In the genomic region with DNA sequence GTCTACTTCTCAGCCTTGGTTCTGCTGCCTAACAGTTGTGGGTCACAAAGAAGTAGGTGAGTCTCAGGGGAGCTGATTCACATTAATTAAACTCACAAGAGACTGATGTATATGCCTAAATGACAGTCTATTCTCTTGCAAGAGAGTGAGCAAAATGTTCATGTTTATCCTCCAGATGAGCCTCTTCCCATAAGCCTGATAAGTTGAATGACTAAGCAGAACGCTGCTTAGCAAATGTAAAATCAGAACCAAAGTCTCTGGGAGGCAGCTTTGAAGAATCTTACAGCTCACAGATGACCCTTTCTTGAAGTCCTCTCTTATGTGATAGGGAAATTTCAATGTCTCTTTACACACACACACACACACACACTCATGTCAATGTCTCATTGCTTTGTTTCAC, we compare ENCODE assay signal across 25 cellular contexts.
"Had no signal": no experiment of that assay in that cellular context is flagged by ENCODE, and none has a peak within 500 bp of the region (broad histone marks: within the 10 kb centered on the region; RNA-seq: fewer than 3 reads in every experiment).

No MANE protein-coding gene starts in this region.

- ATAC-seq: effector memory CD8-positive, alpha-beta T cell; esophagus mucosa; gastrocnemius medialis; heart right ventricle; left cardiac atrium; left lung; left ventricle myocardium superior; lower lobe of right lung had no signal

- DNase-seq: colonic mucosa; cortex of kidney; effector CD8-positive, alpha-beta T cell; effector memory CD8-positive, alpha-beta T cell; endodermal cell; erythroblast; esophagus squamous epithelium; foreskin fibroblast; foreskin melanocyte; gastrocnemius medialis; glutamatergic neuron; head of caudate nucleus; heart right ventricle; hippocampal formation; left cardiac atrium; left lung; left ventricle myocardium superior; lower lobe of right lung; mesendoderm; midbrain had no signal

- H3K36me3 ChIP-seq: colonic mucosa, esophagus squamous epithelium, gastrocnemius medialis, heart right ventricle, left lung, lower lobe of right lung had no signal

- FAIRE-seq: endometrium, islet of Langerhans, keratinocyte had no signal

- H3K4me1 ChIP-seq: colonic mucosa, esophagus squamous epithelium, gastrocnemius medialis, heart right ventricle, left lung, lower lobe of right lung had no signal

- H3K4me3 ChIP-seq: colonic mucosa, esophagus squamous epithelium, gastrocnemius medialis, heart right ventricle, left lung, lower lobe of right lung had no signal

- H3K9me3 ChIP-seq: colonic mucosa, esophagus squamous epithelium, gastrocnemius medialis, lower lobe of right lung had no signal

- H3K27me3 ChIP-seq: colonic mucosa, esophagus squamous epithelium, left lung had no signal

- H3K27ac ChIP-seq: colonic mucosa, epithelial cell of prostate, esophagus squamous epithelium, gastrocnemius medialis, heart right ventricle, left lung, lower lobe of right lung had no signal
